22 cellular contexts compared by ENCODE assay signal in genomic region chr5:90294604-90295003, GRCh38.
A peak's percentile ranks its signal among the peaks of the same experiment; 100 is the strongest.
DNase-seq lines count a peak whose midpoint lies in the region; ATAC-seq, FAIRE-seq and TF ChIP-seq lines count a peak whose summit lies in the region.
"Had no signal": no experiment of that assay in that cellular context is flagged by ENCODE, and none has a peak within 500 bp of the region (broad histone marks: within the 10 kb centered on the region; RNA-seq: fewer than 3 reads in every experiment).

No MANE protein-coding gene starts in this region.

- no peak overlapping the region for H3K23ac ChIP-seq in mesendoderm (ENCODE audit: low read length)

- no peak overlapping the region for H3K18ac ChIP-seq in mesendoderm (ENCODE audit: low read length)

- H3K4ac ChIP-seq in mesendoderm (ENCODE audit: low read depth, low read length): no peak overlapping the region

- no peak for FAIRE-seq in RCC 7860 (lab: Jason Lieb, UNC)
- FAIRE-seq: A549 had no signal

- H2AK5ac ChIP-seq in mesendoderm (ENCODE audit: low read length): no peak overlapping the region

- no peak overlapping the region for H3K4me3 ChIP-seq in mesendoderm (ENCODE audit: low read length)
- H3K4me3 ChIP-seq in body of pancreas: no peak overlapping the region
- H3K4me3 ChIP-seq: A549, esophagus squamous epithelium, PC-9, thyroid gland had no signal

- no peaks in the 10 kb centered on the region for H3K79me1 ChIP-seq in mesendoderm (ENCODE audit: low read length)

- no CpG with 5 or more reads among the region's 5 CpGs for WGBS in mesendoderm (ENCODE audit: extremely low coverage, insufficient coverage, low lambda C conversion rate)
- 70 to 72% methylated on average over 5 of the region's 5 CpGs for WGBS in body of pancreas, 2 donors

- no peak overlapping the region for H2BK120ac ChIP-seq in mesendoderm (ENCODE audit: low read depth, low read length)

- H3K27me3 ChIP-seq in mesendoderm (ENCODE audit: insufficient read depth, low read length, poor library complexity) (no peaks in the 10 kb centered on the region), body of pancreas (no peaks in the 10 kb centered on the region)
- H3K27me3 ChIP-seq: esophagus squamous epithelium, thyroid gland had no signal

- H3K36me3 ChIP-seq in mesendoderm (ENCODE audit: control insufficient read depth, insufficient read depth, low read length): no peaks in the 10 kb centered on the region
- no peaks in the 10 kb centered on the region for H3K36me3 ChIP-seq in body of pancreas (replicated peaks in 1 of 2; ENCODE audit: insufficient read depth in 1 of 2, low read depth in 2 of 2)
- H3K36me3 ChIP-seq: esophagus squamous epithelium, thyroid gland had no signal

- H3K27ac ChIP-seq in mesendoderm (ENCODE audit: low read depth, low read length): no peak overlapping the region
- no peak overlapping the region for H3K27ac ChIP-seq in body of pancreas
- H3K27ac ChIP-seq: A549, C4-2B, esophagus squamous epithelium, PC-9, thyroid gland had no signal

- H3K4me1 ChIP-seq in mesendoderm (ENCODE audit: control insufficient read depth, low read depth, low read length) (peaks cover 3% of the 10 kb centered on the region), body of pancreas (no peaks in the 10 kb centered on the region)
- H3K4me1 ChIP-seq: A549, esophagus squamous epithelium, thyroid gland had no signal

- no peak overlapping the region for H3K56ac ChIP-seq in mesendoderm (ENCODE audit: low read length)

- no peak overlapping the region for H4K5ac ChIP-seq in mesendoderm (ENCODE audit: low read length)

- no peaks in the 10 kb centered on the region for H3K79me2 ChIP-seq in mesendoderm (ENCODE audit: control insufficient read depth, insufficient read depth, low read length)

- no peak for ATAC-seq in body of pancreas
- ATAC-seq: activated CD4-positive, alpha-beta T cell treated with anti-CD3 and anti-CD28 coated beads for 36 hours; activated CD8-positive, alpha-beta memory T cell treated with anti-CD3 and anti-CD28 coated beads, Interleukin-2, amount 10 ng/mL, durations not matched to agents 7 days and 5 days; left ventricle myocardium superior; stimulated activated naive B cell treated with anti-CD40 and anti-IgM and Interleukin-4, amounts not matched to agents 10 μg/mL and 1 μg/mL and 100 μg/mL, for 72 hours had no signal

- H4K8ac ChIP-seq in mesendoderm (ENCODE audit: low read depth, low read length): no peak overlapping the region

- peak; percentile 3 for DNase-seq in NCI-H524 (lab: John Stamatoyannopoulos, UW)
- no peak for DNase-seq in NCI-H524 treated with DMSO at 0.1 percent for 48 hours (lab: John Stamatoyannopoulos, UW)
- DNase-seq in HT-29 (ENCODE audit: low spot score): peak; percentile 11
- DNase-seq in NCI-H748 treated with DMSO at 0.1 percent for 48 hours (lab: John Stamatoyannopoulos, UW): peak; percentile 15
- DNase-seq in mesendoderm: peak; percentile 40
- DNase-seq in effector CD4-positive, alpha-beta T cell: no peak
- no peak for DNase-seq in RCC 7860 (ENCODE audit: low spot score)
- DNase-seq in body of pancreas: no peak
- DNase-seq: activated CD4-positive, alpha-beta T cell treated with anti-CD3 and anti-CD28 coated beads for 36 hours; activated CD8-positive, alpha-beta memory T cell treated with anti-CD3 and anti-CD28 coated beads, Interleukin-2, amount 10 ng/mL, durations not matched to agents 7 days and 5 days; caudate nucleus; esophagus squamous epithelium; KG1; left ventricle myocardium superior; NCI-H1105 treated with DMSO at 0.1 percent for 48 hours; retina; stimulated activated CD4-positive, alpha-beta T cell treated with anti-CD3 and anti-CD28 coated beads, Interleukin-15, amount 100 ng/mL, for 24 hours; stimulated activated naive B cell treated with anti-CD40 and anti-IgM and Interleukin-4, amounts not matched to agents 10 μg/mL and 1 μg/mL and 100 μg/mL, for 72 hours; thyroid gland had no signal

- TF ChIP-seq POLR2A in body of pancreas (IDR thresholded peaks at IDR 0.05): no peak

- H2BK5ac ChIP-seq in mesendoderm (ENCODE audit: low read length): no peak overlapping the region

- no peaks in the 10 kb centered on the region for H3K9me3 ChIP-seq in body of pancreas
- H3K9me3 ChIP-seq: A549, esophagus squamous epithelium, thyroid gland had no signal

- H3K4me2 ChIP-seq in mesendoderm (ENCODE audit: low read length): no peak overlapping the region
- H3K4me2 ChIP-seq: A549, PC-9 had no signal

- H3K9ac ChIP-seq in mesendoderm (ENCODE audit: low read length): no peak overlapping the region

- H2BK15ac ChIP-seq in mesendoderm (replicated peaks; ENCODE audit: low read depth): no peak overlapping the region

- intact Hi-C loops in body of pancreas (cut with DNase I): no loop called here

- TF ChIP-seq CTCF in body of pancreas (IDR thresholded peaks at IDR 0.05): no peak

Comparison
In these comparisons a context has a peak if more than half of its experiments do, and no peak if none do; other contexts are left out.
1. DNase-seq: peak in NCI-H524 (2 of 2), HT-29 (single experiment), NCI-H748 treated with DMSO at 0.1 percent for 48 hours (single experiment) and mesendoderm (single experiment); none in NCI-H524 treated with DMSO at 0.1 percent for 48 hours (single experiment), effector CD4-positive, alpha-beta T cell (single experiment), RCC 7860 (single experiment) and body of pancreas (0 of 4).